In genomic region chr11:73349633-73350032, GRCh38 we compare ENCODE assay signal across 2 cellular contexts.
TF ChIP-seq lines count a peak whose summit lies in the region.

No MANE protein-coding gene starts in this region.

TF ChIP-seq in IMR-90, 13 proteins besides CTCF, POLR2A, EP300 and RAD21:
- TF ChIP-seq BHLHE40 (IDR thresholded peaks at IDR 0.05; ENCODE audit: low read depth, low read length) (no peak), CHD1 (IDR thresholded peaks at IDR 0.05; ENCODE audit: low read depth, low read length) (no peak), FOS (IDR thresholded peaks at IDR 0.05; ENCODE audit: low read depth, low read length) (no peak), SMC3 (IDR thresholded peaks at IDR 0.05; ENCODE audit: low read depth, low read length) (no peak), NFE2L2 (IDR thresholded peaks at IDR 0.05; ENCODE audit: low read depth, low read length) (no peak), MAFK (IDR thresholded peaks at IDR 0.05; ENCODE audit: low read depth, low read length) (no peak)
TF ChIP-seq in IMR-90: peak in this region for 0.

TF ChIP-seq in K562, 482 proteins besides CTCF, POLR2A, EP300 and RAD21:
- TF ChIP-seq USF2 (CRISPR knock-in tag; IDR thresholded peaks at IDR 0.05): 0 out of 2 replicates have a peak, but pooled peaks have one; percentile 13
- TF ChIP-seq MGA (IDR thresholded peaks at IDR 0.05): no peak
TF ChIP-seq in K562: peak in this region for 1.
